11 cellular contexts compared by ENCODE assay signal in the genomic region with DNA sequence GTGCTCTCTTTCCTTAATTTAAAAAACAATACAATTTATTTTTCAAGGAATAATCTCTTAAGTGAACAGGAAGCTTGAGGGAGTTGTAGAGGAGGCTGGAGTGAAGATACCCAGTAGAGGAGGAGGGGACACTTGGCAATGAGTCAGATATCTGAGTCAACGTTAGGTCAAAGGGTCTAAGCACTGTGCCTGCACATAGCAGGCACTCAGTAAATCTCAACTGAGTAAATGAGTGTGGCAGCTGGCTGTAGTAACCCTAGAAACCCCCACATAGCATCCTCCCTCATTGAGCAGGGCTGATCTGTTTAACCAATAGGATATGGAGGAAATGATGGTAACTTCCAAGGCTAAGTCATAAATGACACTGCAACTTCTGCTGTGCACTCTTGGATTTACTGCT.
A peak's percentile ranks its signal among the peaks of the same experiment; 100 is the strongest.
DNase-seq lines count a peak whose midpoint lies in the region; ATAC-seq lines count a peak whose summit lies in the region.
"Had no signal": no experiment of that assay in that cellular context is flagged by ENCODE, and none has a peak within 500 bp of the region (broad histone marks: within the 10 kb centered on the region; RNA-seq: fewer than 3 reads in every experiment).

No MANE protein-coding gene starts in this region.

- peak; percentile 69 for ATAC-seq in HG02610 (IDR thresholded peaks at IDR 0.05; ENCODE audit: unreplicated experiment)

- DNase-seq in ELR (ENCODE audit: low read depth): peak; percentile 91
- DNase-seq in NCI-H69 (lab: John Stamatoyannopoulos, UW): peak; percentile 57
- peak; percentile 4 for DNase-seq in fibroblast of the conjunctiva (ENCODE audit: low read depth)
- DNase-seq in occipital lobe (lab: John Stamatoyannopoulos, UW): no peak
- no peak for DNase-seq in stimulated activated CD4-positive, alpha-beta T cell treated with anti-CD3 and anti-CD28 coated beads, Interleukin-2, amount 100 ng/mL, for 48 hours
- DNase-seq in activated naive CD4-positive, alpha-beta T cell (lab: John Stamatoyannopoulos, UW): no peak
- no peak for DNase-seq in NCI-H2107 (lab: John Stamatoyannopoulos, UW)
- DNase-seq: activated naive CD8-positive, alpha-beta T cell treated with anti-CD3 and anti-CD28 coated beads, Interleukin-2, amount 10 ng/mL, durations not matched to agents 7 days and 5 days; DMS 273 treated with DMSO at 0.1 percent for 48 hours; nucleus accumbens had no signal

Comparison
In these comparisons a context has a peak if more than half of its experiments do, and no peak if none do; other contexts are left out.
1. DNase-seq: peak in ELR (single experiment), NCI-H69 (single experiment) and fibroblast of the conjunctiva (single experiment); none in occipital lobe (single experiment), stimulated activated CD4-positive, alpha-beta T cell treated with anti-CD3 and anti-CD28 coated beads, Interleukin-2, amount 100 ng/mL, for 48 hours (0 of 2), activated naive CD4-positive, alpha-beta T cell (0 of 4) and NCI-H2107 (single experiment).